ENCODE assay signal across 8 cellular contexts in the genomic region with DNA sequence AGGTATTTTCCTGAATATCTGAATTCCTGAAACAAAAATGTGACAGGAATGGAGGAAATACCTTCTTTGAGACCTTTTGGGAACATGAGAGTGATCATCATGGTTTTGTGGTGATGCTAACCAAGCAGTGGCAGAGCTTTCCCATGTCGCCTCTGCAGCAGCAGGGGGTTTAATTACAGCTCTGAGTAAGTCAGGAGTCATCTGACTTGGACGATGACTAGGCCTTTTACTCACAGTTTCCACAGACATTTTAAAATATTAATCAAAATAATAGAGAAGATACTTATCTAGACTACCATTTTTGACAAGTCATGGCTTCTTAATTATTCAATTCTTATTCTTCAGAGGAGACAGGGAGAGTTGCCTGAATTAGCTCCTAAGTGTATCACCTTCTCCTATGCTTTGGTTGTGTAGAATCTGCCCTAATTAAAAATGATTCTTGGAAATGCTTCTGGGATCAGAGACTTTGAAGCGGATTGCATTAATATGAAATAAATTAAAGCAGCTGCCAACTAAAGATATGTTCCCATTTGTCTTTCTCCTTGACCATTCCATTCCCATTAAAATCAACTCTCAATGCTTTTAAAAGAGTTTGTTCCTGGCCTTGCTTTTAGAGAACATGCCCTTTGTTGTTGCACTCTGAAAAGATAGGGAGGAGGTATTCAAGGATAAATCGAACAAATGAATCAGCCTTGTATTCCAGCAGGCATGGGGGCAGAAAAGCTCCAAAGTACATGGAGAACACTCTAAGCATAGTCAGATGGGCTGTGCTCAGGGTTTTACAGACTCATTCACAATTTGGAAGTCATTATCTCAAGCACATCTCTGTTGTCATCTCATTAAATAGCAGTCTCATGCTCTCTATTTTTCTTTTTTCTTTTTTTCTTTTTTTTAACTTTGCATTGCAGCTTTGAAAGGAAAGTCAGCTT. TPM values are rescaled to one million over a fixed set of nuclear protein-coding genes. Genes with fewer than 3 reads are reported as not detected.
DNase-seq lines count a peak whose midpoint lies in the region; ATAC-seq, FAIRE-seq and TF ChIP-seq lines count a peak whose summit lies in the region.

No MANE protein-coding gene starts in this region.

- peak overlapping the region; percentile 59 for H3K27ac Mint-ChIP-seq in mesothelial cell of epicardium

- DNase-seq in COR-L47 (lab: John Stamatoyannopoulos, UW), result peak; percentile 11
- peak; percentile 57 for DNase-seq in astrocyte of the cerebellum (ENCODE audit: low read depth)
- no peak for DNase-seq in mesothelial cell of epicardium (ENCODE audit: low spot score in 2 of 2, unreplicated experiment in 2 of 2)
- DNase-seq in D721Med (ENCODE audit: insufficient read length, low spot score), result no peak
- DNase-seq in NCI-H446 (lab: John Stamatoyannopoulos, UW), result no peak

- in situ Hi-C loops in astrocyte of the cerebellum (cut with HindIII; ENCODE audit: low sequenced_read_pairs), result no loop called here

- no peak overlapping the region for H3K4me3 Mint-ChIP-seq in mesothelial cell of epicardium

- TF ChIP-seq CTCF in astrocyte of the cerebellum (IDR thresholded peaks at IDR 0.05; ENCODE audit: low read depth, low read length, missing control alignments) (no peak), mesothelial cell of epicardium (IDR thresholded peaks at IDR 0.05; ENCODE audit: unreplicated experiment) (no peak), D721Med (IDR thresholded peaks at IDR 0.05; ENCODE audit: insufficient read depth, missing control alignments) (no peak)

- H3K36me3 Mint-ChIP-seq in mesothelial cell of epicardium, result no peaks in the 10 kb centered on the region

- no peak for TF ChIP-seq RAD21 in Ishikawa (IDR thresholded peaks at IDR 0.05; ENCODE audit: low read depth)

- no peak for FAIRE-seq in D721Med (lab: Jason Lieb, UNC)

- H3K4me1 Mint-ChIP-seq in mesothelial cell of epicardium, result peaks cover 20% of the 10 kb centered on the region

- peak; percentile 71; the same call in 1 of the 2 replicates for TF ChIP-seq EP300 in Ishikawa (IDR thresholded peaks at IDR 0.05; ENCODE audit: borderline replicate concordance)

- H3K4me3 ChIP-seq in astrocyte of the cerebellum (ENCODE audit: low read depth, low read length), result no peak overlapping the region

- H3K9me3 Mint-ChIP-seq in mesothelial cell of epicardium, result no peaks in the 10 kb centered on the region

- H3K27me3 Mint-ChIP-seq in mesothelial cell of epicardium (ENCODE audit: low read depth), result peaks cover 2% of the 10 kb centered on the region

- ATAC-seq in GM18517 (IDR thresholded peaks at IDR 0.05; ENCODE audit: unreplicated experiment), result no peak
- no peak for ATAC-seq in HG03095 (IDR thresholded peaks at IDR 0.05; ENCODE audit: unreplicated experiment)

TF ChIP-seq in Ishikawa, 13 proteins besides CTCF, POLR2A, EP300 and RAD21:
- TF ChIP-seq TEAD4 (IDR thresholded peaks at IDR 0.05) (0 out of 2 replicates have a peak, but pooled peaks have one; percentile 15), EGR1 (IDR thresholded peaks at IDR 0.05) (no peak), CEBPB (IDR thresholded peaks at IDR 0.05) (no peak), TCF12 (IDR thresholded peaks at IDR 0.05; ENCODE audit: low read depth) (peak; percentile 18; the same call in 1 of the 2 replicates)
- TF ChIP-seq, protein P1, sequence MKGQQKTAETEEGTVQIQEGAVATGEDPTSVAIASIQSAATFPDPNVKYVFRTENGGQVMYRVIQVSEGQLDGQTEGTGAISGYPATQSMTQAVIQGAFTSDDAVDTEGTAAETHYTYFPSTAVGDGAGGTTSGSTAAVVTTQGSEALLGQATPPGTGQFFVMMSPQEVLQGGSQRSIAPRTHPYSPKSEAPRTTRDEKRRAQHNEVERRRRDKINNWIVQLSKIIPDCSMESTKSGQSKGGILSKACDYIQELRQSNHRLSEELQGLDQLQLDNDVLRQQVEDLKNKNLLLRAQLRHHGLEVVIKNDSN (IDR thresholded peaks at IDR 0.05), result peak; percentile 26; the same call in 1 of the 2 replicates

RNA-seq across cellular contexts. Expression of a gene that starts 7.7 kb away (rescaled TPM):
- not detected in 3 replicates for total RNA-seq in mesothelial cell of epicardium

Comparison
In these comparisons a context has a peak if more than half of its experiments do, and no peak if none do; other contexts are left out.
1. DNase-seq: peak in COR-L47 (single experiment) and astrocyte of the cerebellum (single experiment); none in mesothelial cell of epicardium (0 of 2), D721Med (single experiment) and NCI-H446 (0 of 2).